ENCODE assay signal across 17 cellular contexts in genomic region chr2:146123256-146123655, GRCh38.
"Had no signal": no experiment of that assay in that cellular context is flagged by ENCODE, and none has a peak within 500 bp of the region (broad histone marks: within the 10 kb centered on the region; RNA-seq: fewer than 3 reads in every experiment).

No MANE protein-coding gene starts in this region.

- H3K4me3 ChIP-seq: colonic mucosa, left lung, tibial artery had no signal

- H3K9me3 ChIP-seq: colonic mucosa, left lung, tibial artery had no signal

- DNase-seq: activated CD4-positive, alpha-beta T cell treated with anti-CD3 and anti-CD28 coated beads, Interleukin-2, amount 50 U/mL, for 4 hours; activated effector memory CD4-positive, alpha-beta T cell treated with anti-CD3 and anti-CD28 coated beads, Interleukin-2, amount 50 U/mL, for 16 hours; activated T-cell treated with anti-CD3 and anti-CD28 coated beads, Interleukin-2, amount 50 U/mL, for 72 hours; amniotic stem cell; caudate nucleus; colonic mucosa; endodermal cell; foreskin melanocyte; head of caudate nucleus; left lung; midbrain; stimulated activated naive CD8-positive, alpha-beta T cell treated with anti-CD3 and anti-CD28 coated beads, Interleukin-15, Interleukin-2, amounts not matched to agents 100 U/mL and 50 U/mL, for 24 hours; substantia nigra; tibial artery had no signal

- H3K36me3 Mint-ChIP-seq: activated naive CD4-positive, alpha-beta T cell treated with anti-CD3 and anti-CD28 coated beads, Interleukin-2, amount 50 U/mL, for 72 hours had no signal

- H3K27ac Mint-ChIP-seq: activated naive CD4-positive, alpha-beta T cell treated with anti-CD3 and anti-CD28 coated beads, Interleukin-2, amount 50 U/mL, for 72 hours; activated T-cell treated with anti-CD3 and anti-CD28 coated beads, Interleukin-2, amount 50 U/mL, for 72 hours; endodermal cell; nephron had no signal

- H3K4me1 Mint-ChIP-seq: nephron had no signal

- H3K27me3 ChIP-seq: colonic mucosa, left lung, tibial artery had no signal

- H3K4me3 Mint-ChIP-seq: activated T-cell treated with anti-CD3 and anti-CD28 coated beads, Interleukin-2, amount 50 U/mL, for 72 hours; endodermal cell; nephron had no signal

- H3K27ac ChIP-seq: colonic mucosa, epithelial cell of prostate, left lung, tibial artery had no signal

- ATAC-seq: activated naive CD4-positive, alpha-beta T cell treated with anti-CD3 and anti-CD28 coated beads, Interleukin-2, amount 50 U/mL, for 72 hours; activated T-cell treated with anti-CD3 and anti-CD28 coated beads, Interleukin-2, amount 50 U/mL, for 72 hours; left lung; stimulated activated naive CD8-positive, alpha-beta T cell treated with anti-CD3 and anti-CD28 coated beads, Interleukin-15, Interleukin-2, amounts not matched to agents 100 U/mL and 50 U/mL, for 24 hours had no signal

- H3K36me3 ChIP-seq: colonic mucosa, left lung, tibial artery had no signal

- H3K4me1 ChIP-seq: colonic mucosa, left lung, tibial artery had no signal

- H3K9me3 Mint-ChIP-seq: endodermal cell, nephron had no signal
